ENCODE assay signal across 1 cellular context in genomic region chr22:41284465-41284864, GRCh38.
TF ChIP-seq lines count a peak whose summit lies in the region.

No MANE protein-coding gene starts in this region.

TF ChIP-seq in K562, 482 proteins besides CTCF, POLR2A, EP300 and RAD21:
- TF ChIP-seq, protein P1, sequence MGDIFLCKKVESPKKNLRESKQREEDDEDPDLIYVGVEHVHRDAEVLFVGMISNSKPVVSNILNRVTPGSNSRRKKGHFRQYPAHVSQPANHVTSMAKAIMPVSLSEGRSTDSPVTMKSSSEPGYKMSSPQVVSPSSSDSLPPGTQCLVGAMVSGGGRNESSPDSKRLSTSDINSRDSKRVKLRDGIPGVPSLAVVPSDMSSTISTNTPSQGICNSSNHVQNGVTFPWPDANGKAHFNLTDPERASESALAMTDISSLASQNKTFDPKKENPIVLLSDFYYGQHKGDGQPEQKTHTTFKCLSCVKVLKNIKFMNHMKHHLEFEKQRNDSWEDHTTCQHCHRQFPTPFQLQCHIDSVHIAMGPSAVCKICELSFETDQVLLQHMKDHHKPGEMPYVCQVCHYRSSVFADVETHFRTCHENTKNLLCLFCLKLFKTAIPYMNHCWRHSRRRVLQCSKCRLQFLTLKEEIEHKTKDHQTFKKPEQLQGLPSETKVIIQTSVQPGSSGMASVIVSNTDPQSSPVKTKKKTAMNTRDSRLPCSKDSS (IDR thresholded peaks at IDR 0.05; ENCODE audit: low read depth, partially characterized antibody): no peak
- TF ChIP-seq ZNF134 (CRISPR knock-in tag; conservative IDR thresholded peaks at IDR 0.05) (no peak), CREM (IDR thresholded peaks at IDR 0.05; ENCODE audit: low read depth) (no peak), PHB (CRISPR knock-in tag; IDR thresholded peaks at IDR 0.05) (no peak), ZNF830 (CRISPR knock-in tag; IDR thresholded peaks at IDR 0.05) (no peak), MXI1 (IDR thresholded peaks at IDR 0.05; ENCODE audit: low read depth, low read length) (no peak), SNIP1 (IDR thresholded peaks at IDR 0.05; ENCODE audit: low read depth) (no peak), TFE3 (CRISPR knock-in tag; IDR thresholded peaks at IDR 0.05) (no peak), PTRF (tag; IDR thresholded peaks at IDR 0.05) (no peak), ZBTB1 (CRISPR knock-in tag; IDR thresholded peaks at IDR 0.05; ENCODE audit: borderline replicate concordance, low read depth) (no peak), SNRNP70 (optimal IDR thresholded peaks at IDR 0.05; ENCODE audit: low read depth, low read length) (no peak), PTBP1 (IDR thresholded peaks at IDR 0.05; ENCODE audit: low read depth, low read length) (no peak), ZNF76 (CRISPR knock-in tag; IDR thresholded peaks at IDR 0.05; ENCODE audit: borderline replicate concordance) (no peak)
- TF ChIP-seq, protein P2, sequence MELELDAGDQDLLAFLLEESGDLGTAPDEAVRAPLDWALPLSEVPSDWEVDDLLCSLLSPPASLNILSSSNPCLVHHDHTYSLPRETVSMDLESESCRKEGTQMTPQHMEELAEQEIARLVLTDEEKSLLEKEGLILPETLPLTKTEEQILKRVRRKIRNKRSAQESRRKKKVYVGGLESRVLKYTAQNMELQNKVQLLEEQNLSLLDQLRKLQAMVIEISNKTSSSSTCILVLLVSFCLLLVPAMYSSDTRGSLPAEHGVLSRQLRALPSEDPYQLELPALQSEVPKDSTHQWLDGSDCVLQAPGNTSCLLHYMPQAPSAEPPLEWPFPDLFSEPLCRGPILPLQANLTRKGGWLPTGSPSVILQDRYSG (tag; conservative IDR thresholded peaks at IDR 0.05; ENCODE audit: low read depth): no peak
